In the genomic region with DNA sequence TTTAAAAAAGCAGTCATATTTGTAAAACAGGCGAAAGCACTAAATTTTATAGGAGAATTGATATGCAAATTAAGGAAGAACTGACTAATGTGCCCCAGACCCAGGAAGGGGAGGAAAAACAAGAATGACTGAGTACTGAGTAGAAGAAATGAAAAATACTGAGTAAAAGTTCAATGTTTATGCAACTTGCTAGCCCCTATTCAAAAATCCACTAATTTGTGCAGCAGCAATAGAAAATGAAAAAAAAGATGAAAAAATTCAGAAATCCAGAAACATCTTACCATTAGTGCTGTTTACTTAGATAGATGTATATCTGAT, we compare ENCODE assay signal across 19 cellular contexts. TPM values are rescaled to one million over a fixed set of nuclear protein-coding genes. Genes with fewer than 3 reads are reported as not detected.
DNase-seq lines count a peak whose midpoint lies in the region; ATAC-seq and TF ChIP-seq lines count a peak whose summit lies in the region.
"Had no signal": no experiment of that assay in that cellular context is flagged by ENCODE, and none has a peak within 500 bp of the region (broad histone marks: within the 10 kb centered on the region; RNA-seq: fewer than 3 reads in every experiment).

No MANE protein-coding gene starts in this region.

- peak overlapping the region; percentile 20 for H3K4me3 Mint-ChIP-seq in activated T-cell treated with anti-CD3 and anti-CD28 coated beads, Interleukin-2, amount 50 U/mL, for 4 hours
- peak overlapping the region; percentile 4 for H3K4me3 Mint-ChIP-seq in activated naive CD8-positive, alpha-beta T cell treated with anti-CD3 and anti-CD28 coated beads, Interleukin-2, amount 10 ng/mL, durations not matched to agents 7 days and 5 days
- no peak overlapping the region for H3K4me3 Mint-ChIP-seq in nephron

- no peak overlapping the region for H3K27ac Mint-ChIP-seq in activated naive CD8-positive, alpha-beta T cell treated with anti-CD3 and anti-CD28 coated beads, Interleukin-2, amount 10 ng/mL, durations not matched to agents 7 days and 5 days
- peak overlapping the region in 2 of 3 experiments; percentile 3 to 44 for H3K27ac Mint-ChIP-seq in nephron

- POLR2A ChIA-PET in activated naive CD8-positive, alpha-beta T cell treated with anti-CD3 and anti-CD28 coated beads, Interleukin-2, amount 10 ng/mL, durations not matched to agents 7 days and 5 days (lab: Charles Lee): interaction anchor here (1.3 kb wide), 1 partner anchor 13 kb away, joined by 4 read pairs; no protein-coding TSS in a partner anchor

- no peaks in the 10 kb centered on the region for H3K9me3 ChIP-seq in Karpas-422 (ENCODE audit: low read length)
- no peaks in the 10 kb centered on the region for H3K9me3 ChIP-seq in HAP-1
- H3K9me3 ChIP-seq: left lung, thoracic aorta had no signal

- H3K4me3 ChIP-seq in Karpas-422 (ENCODE audit: low read length) (no peak overlapping the region), HAP-1 (no peak overlapping the region)
- H3K4me3 ChIP-seq: left lung, smooth muscle cell, thoracic aorta had no signal

- ATAC-seq in activated T-cell treated with anti-CD3 and anti-CD28 coated beads, Interleukin-2, amount 50 U/mL, for 4 hours: peak in 1 of 2 donors; percentile 53
- ATAC-seq in activated naive CD8-positive, alpha-beta T cell treated with anti-CD3 and anti-CD28 coated beads, Interleukin-2, amount 10 ng/mL, durations not matched to agents 7 days and 5 days (ENCODE audit: low read depth): no peak
- ATAC-seq in foreskin keratinocyte: no peak
- ATAC-seq: left lung had no signal

- DNase-seq in activated T-cell treated with anti-CD3 and anti-CD28 coated beads, Interleukin-2, amount 50 U/mL, for 4 hours: no peak
- DNase-seq in activated T-cell treated with anti-CD3 and anti-CD28 coated beads for 4 hours (no peak), Karpas-422 (no peak), HAP-1 (ENCODE audit: low spot score in 2 of 2) (no peak), foreskin keratinocyte (no peak), retina (no peak)
- no peak for DNase-seq in activated naive CD8-positive, alpha-beta T cell treated with anti-CD3 and anti-CD28 coated beads, Interleukin-2, amount 10 ng/mL, durations not matched to agents 7 days and 5 days
- DNase-seq: activated gamma-delta T cell treated with Interleukin-2 at 50 U/mL for 16 hours, brain microvascular endothelial cell, DND-41, left lung, NCI-H1092, NCI-H2107, NCI-H526, SIG-M5 had no signal

- peaks cover 14% of the 10 kb centered on the region for H3K36me3 Mint-ChIP-seq in activated T-cell treated with anti-CD3 and anti-CD28 coated beads, Interleukin-2, amount 50 U/mL, for 4 hours (ENCODE audit: insufficient read depth)
- H3K36me3 Mint-ChIP-seq in activated naive CD8-positive, alpha-beta T cell treated with anti-CD3 and anti-CD28 coated beads, Interleukin-2, amount 10 ng/mL, durations not matched to agents 7 days and 5 days: peaks cover 13% of the 10 kb centered on the region
- H3K36me3 Mint-ChIP-seq in nephron (ENCODE audit: low read depth): peaks cover 28% of the 10 kb centered on the region

- H3K9me2 ChIP-seq in Karpas-422 (replicated peaks; ENCODE audit: insufficient read depth, low read length): no peaks in the 10 kb centered on the region

- peak overlapping the region; percentile 15 for H3K4me2 ChIP-seq in Karpas-422 (ENCODE audit: low read depth, low read length, poor library complexity, severe bottlenecking)
- H3K4me2 ChIP-seq: smooth muscle cell had no signal

- H3K36me3 ChIP-seq in Karpas-422 (ENCODE audit: insufficient read depth, low read length) (peaks cover 19% of the 10 kb centered on the region; the same call in 1 of the 2 replicates), HAP-1 (replicated peaks) (peaks cover 11% of the 10 kb centered on the region)
- H3K36me3 ChIP-seq: brain microvascular endothelial cell, thoracic aorta had no signal

- in situ Hi-C loops in HAP-1 (cut with MboI; ENCODE audit: low sequenced_read_pairs): no loop called here

- no peaks in the 10 kb centered on the region for H3K9me3 Mint-ChIP-seq in activated T-cell treated with anti-CD3 and anti-CD28 coated beads, Interleukin-2, amount 50 U/mL, for 4 hours
- H3K9me3 Mint-ChIP-seq in activated naive CD8-positive, alpha-beta T cell treated with anti-CD3 and anti-CD28 coated beads, Interleukin-2, amount 10 ng/mL, durations not matched to agents 7 days and 5 days: no peaks in the 10 kb centered on the region
- H3K9me3 Mint-ChIP-seq in nephron: no peaks in the 10 kb centered on the region

- H3K27me3 Mint-ChIP-seq in activated T-cell treated with anti-CD3 and anti-CD28 coated beads, Interleukin-2, amount 50 U/mL, for 4 hours (ENCODE audit: low read depth): no peaks in the 10 kb centered on the region
- no peaks in the 10 kb centered on the region for H3K27me3 Mint-ChIP-seq in activated naive CD8-positive, alpha-beta T cell treated with anti-CD3 and anti-CD28 coated beads, Interleukin-2, amount 10 ng/mL, durations not matched to agents 7 days and 5 days
- H3K27me3 Mint-ChIP-seq in nephron (ENCODE audit: low read depth): no peaks in the 10 kb centered on the region

- H3K4me1 ChIP-seq in Karpas-422 (ENCODE audit: low read length): peaks cover 33% of the 10 kb centered on the region
- H3K4me1 ChIP-seq in HAP-1: peaks cover 21% of the 10 kb centered on the region
- H3K4me1 ChIP-seq in foreskin keratinocyte: peaks cover 23% of the 10 kb centered on the region

- no peaks in the 10 kb centered on the region for H3K27me3 ChIP-seq in Karpas-422 (ENCODE audit: low read length)
- no peaks in the 10 kb centered on the region for H3K27me3 ChIP-seq in HAP-1 (ENCODE audit: low read depth)
- no peaks in the 10 kb centered on the region for H3K27me3 ChIP-seq in foreskin keratinocyte
- H3K27me3 ChIP-seq: brain microvascular endothelial cell, left lung had no signal

- peaks cover 10% of the 10 kb centered on the region; the same call in 1 of the 2 replicates for H4K20me1 ChIP-seq in Karpas-422 (ENCODE audit: insufficient read depth, low read depth, low read length)

- H3K79me2 ChIP-seq in Karpas-422 (ENCODE audit: low read length): peaks cover 98% of the 10 kb centered on the region

- H3K4me1 Mint-ChIP-seq in activated T-cell treated with anti-CD3 and anti-CD28 coated beads, Interleukin-2, amount 50 U/mL, for 4 hours (ENCODE audit: low read depth): peaks cover 62% of the 10 kb centered on the region
- H3K4me1 Mint-ChIP-seq in activated naive CD8-positive, alpha-beta T cell treated with anti-CD3 and anti-CD28 coated beads, Interleukin-2, amount 10 ng/mL, durations not matched to agents 7 days and 5 days: peaks cover 39% of the 10 kb centered on the region
- H3K4me1 Mint-ChIP-seq in nephron: peaks cover 25% of the 10 kb centered on the region

- H3K27ac ChIP-seq in Karpas-422 (ENCODE audit: low read length) (no peak overlapping the region), foreskin keratinocyte (no peak overlapping the region)
- H3K27ac ChIP-seq: brain microvascular endothelial cell, epithelial cell of prostate, left lung, thoracic aorta had no signal

- H3K9ac ChIP-seq in Karpas-422 (ENCODE audit: low read length): no peak overlapping the region

- TF ChIP-seq CTCF in nephron (IDR thresholded peaks at IDR 0.05; ENCODE audit: unreplicated experiment in 3 of 3): no peak
- no peak for TF ChIP-seq CTCF in foreskin keratinocyte (conservative IDR thresholded peaks at IDR 0.05)

- H2AFZ ChIP-seq in Karpas-422 (ENCODE audit: low read length): no peak overlapping the region

RNA-seq across cellular contexts. Expression of gene CHD8, which starts 6.1 kb away (rescaled TPM):
- 10 to 100 TPM; 82.1 to 84.1 (median 84.1) TPM for total RNA-seq in activated T-cell treated with anti-CD3 and anti-CD28 coated beads, Interleukin-2, amount 50 U/mL, for 4 hours
- 152 and 158 TPM in 2 replicates for total RNA-seq in Karpas-422 (2014; rRNA removed; shearing (Covaris generic); ENCODE audit: low replicate concordance)
- 100 to 1,000 TPM; 128 to 133 TPM for total RNA-seq in activated naive CD8-positive, alpha-beta T cell treated with anti-CD3 and anti-CD28 coated beads, Interleukin-2, amount 10 ng/mL, durations not matched to agents 7 days and 5 days
- 71.1 and 74.1 TPM in 2 replicates for total RNA-seq in foreskin keratinocyte
- polyA plus RNA-seq in foreskin keratinocyte: 38.2 and 40.7 TPM in 2 replicates

RNA-seq across cellular contexts. Expression of gene RAB2B, which starts 26.9 kb away (rescaled TPM):
- total RNA-seq in activated T-cell treated with anti-CD3 and anti-CD28 coated beads, Interleukin-2, amount 50 U/mL, for 4 hours: 10 to 100 TPM; 25.4 to 30.3 (median 25.9) TPM
- total RNA-seq in Karpas-422 (2014; rRNA removed; shearing (Covaris generic); ENCODE audit: low replicate concordance): 37.6 and 40.3 TPM in 2 replicates
- total RNA-seq in activated naive CD8-positive, alpha-beta T cell treated with anti-CD3 and anti-CD28 coated beads, Interleukin-2, amount 10 ng/mL, durations not matched to agents 7 days and 5 days: 10 to 100 TPM; 27.3 to 27.5 TPM
- total RNA-seq in foreskin keratinocyte: 12.6 TPM in 2 replicates
- polyA plus RNA-seq in foreskin keratinocyte: 4.8 and 5.3 TPM in 2 replicates

RNA-seq across cellular contexts. Expression of gene TOX4, which starts 27.1 kb away (rescaled TPM):
- 10 to 100 TPM; 76.8 to 97.1 (median 92.6) TPM for total RNA-seq in activated T-cell treated with anti-CD3 and anti-CD28 coated beads, Interleukin-2, amount 50 U/mL, for 4 hours
- total RNA-seq in Karpas-422 (2014; rRNA removed; shearing (Covaris generic); ENCODE audit: low replicate concordance): 32.3 and 56.7 TPM in 2 replicates
- 10 to 100 TPM; 76.7 to 79.7 TPM for total RNA-seq in activated naive CD8-positive, alpha-beta T cell treated with anti-CD3 and anti-CD28 coated beads, Interleukin-2, amount 10 ng/mL, durations not matched to agents 7 days and 5 days
- 51.4 and 53.1 TPM in 2 replicates for total RNA-seq in foreskin keratinocyte
- 39.6 and 44.8 TPM in 2 replicates for polyA plus RNA-seq in foreskin keratinocyte

Comparison
In these comparisons a context has a peak if more than half of its experiments do, and no peak if none do; other contexts are left out.
1. H3K4me3 Mint-ChIP-seq: peak in activated T-cell treated with anti-CD3 and anti-CD28 coated beads, Interleukin-2, amount 50 U/mL, for 4 hours (single experiment) and activated naive CD8-positive, alpha-beta T cell treated with anti-CD3 and anti-CD28 coated beads, Interleukin-2, amount 10 ng/mL, durations not matched to agents 7 days and 5 days (single experiment); none in nephron (0 of 3).